Comparison of ENCODE assay signal across 11 cellular contexts in the genomic region with DNA sequence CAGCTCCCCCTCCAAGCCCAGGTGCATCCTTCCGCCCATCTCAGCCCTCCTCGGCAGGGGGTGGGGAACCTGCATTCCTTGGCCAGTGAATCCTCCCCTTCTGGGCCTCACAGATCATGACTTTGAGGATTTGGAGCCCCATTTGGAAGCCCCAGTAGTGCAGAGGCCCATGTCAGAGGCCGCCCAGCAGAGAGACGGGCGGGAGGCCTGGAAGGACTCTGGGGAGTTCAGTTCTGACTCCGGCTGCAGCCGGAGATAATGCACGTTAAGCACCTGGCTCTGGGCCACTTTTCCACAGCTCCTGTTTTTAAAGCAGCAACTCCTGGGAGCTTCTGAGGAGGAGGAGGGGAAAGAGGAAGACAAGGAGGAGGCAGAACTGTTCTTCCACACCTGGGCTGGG. TPM values are rescaled to one million over a fixed set of nuclear protein-coding genes. Genes with fewer than 3 reads are reported as not detected.
DNase-seq lines count a peak whose midpoint lies in the region; TF ChIP-seq lines count a peak whose summit lies in the region.
"Had no signal": no experiment of that assay in that cellular context is flagged by ENCODE, and none has a peak within 500 bp of the region (broad histone marks: within the 10 kb centered on the region; RNA-seq: fewer than 3 reads in every experiment).

No MANE protein-coding gene starts in this region.

- H3K27ac Mint-ChIP-seq in activated CD4-positive, alpha-beta memory T cell treated with anti-CD3 and anti-CD28 coated beads for 36 hours: no peak overlapping the region

- H3K4me1 Mint-ChIP-seq in activated CD4-positive, alpha-beta memory T cell treated with anti-CD3 and anti-CD28 coated beads for 36 hours (ENCODE audit: low read depth): peaks cover 5% of the 10 kb centered on the region

- H3K27ac ChIP-seq in parathyroid adenoma: no peak overlapping the region

- H3K4me3 ChIP-seq in fibroblast of pulmonary artery (replicated peaks; ENCODE audit: low read depth, low read length): no peak overlapping the region
- H3K4me3 ChIP-seq in parathyroid adenoma (ENCODE audit: low read depth, low read length): no peak overlapping the region

- TF ChIP-seq CTCF in fibroblast of pulmonary artery (IDR thresholded peaks at IDR 0.05; ENCODE audit: low read length, missing control alignments) (no peak), parathyroid adenoma (IDR thresholded peaks at IDR 0.05) (no peak)

- H3K36me3 Mint-ChIP-seq in activated CD4-positive, alpha-beta memory T cell treated with anti-CD3 and anti-CD28 coated beads for 36 hours: no peaks in the 10 kb centered on the region

- H3K79me2 ChIP-seq in parathyroid adenoma: no peaks in the 10 kb centered on the region

- no peaks in the 10 kb centered on the region for H3K27me3 ChIP-seq in parathyroid adenoma (ENCODE audit: control insufficient read depth, insufficient read depth, low read length)

- H3K4me1 ChIP-seq in parathyroid adenoma: peaks cover 15% of the 10 kb centered on the region

- H3K9me3 Mint-ChIP-seq in activated CD4-positive, alpha-beta memory T cell treated with anti-CD3 and anti-CD28 coated beads for 36 hours: no peaks in the 10 kb centered on the region

- H3K9me3 ChIP-seq in parathyroid adenoma (ENCODE audit: control insufficient read depth, low read length): no peaks in the 10 kb centered on the region

- POLR2A ChIA-PET in activated CD4-positive, alpha-beta memory T cell treated with anti-CD3 and anti-CD28 coated beads for 36 hours (lab: Charles Lee): no interaction called here

- no peaks in the 10 kb centered on the region for H3K36me3 ChIP-seq in parathyroid adenoma (ENCODE audit: control insufficient read depth, insufficient read depth, low read length)

- H3K4me3 Mint-ChIP-seq in activated CD4-positive, alpha-beta memory T cell treated with anti-CD3 and anti-CD28 coated beads for 36 hours: no peak overlapping the region

- CTCF ChIA-PET in activated CD4-positive, alpha-beta memory T cell treated with anti-CD3 and anti-CD28 coated beads for 36 hours (lab: Charles Lee): no interaction called here

- peak overlapping the region; percentile 69 for H2AFZ ChIP-seq in parathyroid adenoma

- no peak overlapping the region for H3K4me2 ChIP-seq in parathyroid adenoma (ENCODE audit: low read length)

- DNase-seq in DMS79 treated with DMSO at 0.1 percent for 48 hours (lab: John Stamatoyannopoulos, UW) (peak; percentile 86), NCI-H2227 treated with DMSO at 0.1 percent for 48 hours (lab: John Stamatoyannopoulos, UW) (peak; percentile 41), fibroblast of pulmonary artery (ENCODE audit: low read depth) (peak; percentile 80), LoVo (ENCODE audit: low spot score) (no peak), SKM-1 (lab: John Stamatoyannopoulos, UW; ENCODE audit: unreplicated experiment) (no peak)
- DNase-seq in activated CD4-positive, alpha-beta memory T cell treated with anti-CD3 and anti-CD28 coated beads for 36 hours: no peak
- DNase-seq in activated effector memory CD4-positive, alpha-beta T cell treated with anti-CD3 and anti-CD28 coated beads, Interleukin-2, amount 50 U/mL, for 16 hours: no peak
- DNase-seq: activated CD4-positive, alpha-beta T cell treated with anti-CD3 and anti-CD28 coated beads for 1 hour; NCI-H446 treated with DMSO at 0.1 percent for 48 hours; small intestine had no signal

- H3K9ac ChIP-seq in parathyroid adenoma: no peak overlapping the region

- intact Hi-C loops in activated CD4-positive, alpha-beta memory T cell treated with anti-CD3 and anti-CD28 coated beads for 36 hours (cut with micrococcal nuclease): no loop called here

- H3K27me3 Mint-ChIP-seq in activated CD4-positive, alpha-beta memory T cell treated with anti-CD3 and anti-CD28 coated beads for 36 hours: peaks cover 48% of the 10 kb centered on the region

RNA-seq across cellular contexts. Expression of a gene that starts 14.9 kb away (rescaled TPM):
- not detected for total RNA-seq in activated CD4-positive, alpha-beta memory T cell treated with anti-CD3 and anti-CD28 coated beads for 36 hours

Comparison
In these comparisons a context has a peak if more than half of its experiments do, and no peak if none do; other contexts are left out.
1. DNase-seq: peak in DMS79 treated with DMSO at 0.1 percent for 48 hours (single experiment), NCI-H2227 treated with DMSO at 0.1 percent for 48 hours (single experiment) and fibroblast of pulmonary artery (single experiment); none in activated CD4-positive, alpha-beta memory T cell treated with anti-CD3 and anti-CD28 coated beads for 36 hours (single experiment), activated effector memory CD4-positive, alpha-beta T cell treated with anti-CD3 and anti-CD28 coated beads, Interleukin-2, amount 50 U/mL, for 16 hours (single experiment), LoVo (single experiment) and SKM-1 (single experiment).